ENCODE assay signal across 1 cellular context in genomic region chr3:186425788-186426730, GRCh38.
TF ChIP-seq lines count a peak whose summit lies in the region.

No MANE protein-coding gene starts in this region.

TF ChIP-seq in SK-N-SH treated with all-trans-retinoic acid at 6 μM for 48 hours, 23 proteins besides CTCF, POLR2A, EP300 and RAD21 (continued from another document):
- TF ChIP-seq POU6F1 (CRISPR knock-in tag; IDR thresholded peaks at IDR 0.05; ENCODE audit: borderline replicate concordance, low read depth) (no peak), CREB5 (CRISPR knock-in tag; IDR thresholded peaks at IDR 0.05; ENCODE audit: low read depth) (no peak)
TF ChIP-seq in SK-N-SH treated with all-trans-retinoic acid at 6 μM for 48 hours: peak in this region for 0.
